ENCODE assay signal across 17 cellular contexts in the genomic region with DNA sequence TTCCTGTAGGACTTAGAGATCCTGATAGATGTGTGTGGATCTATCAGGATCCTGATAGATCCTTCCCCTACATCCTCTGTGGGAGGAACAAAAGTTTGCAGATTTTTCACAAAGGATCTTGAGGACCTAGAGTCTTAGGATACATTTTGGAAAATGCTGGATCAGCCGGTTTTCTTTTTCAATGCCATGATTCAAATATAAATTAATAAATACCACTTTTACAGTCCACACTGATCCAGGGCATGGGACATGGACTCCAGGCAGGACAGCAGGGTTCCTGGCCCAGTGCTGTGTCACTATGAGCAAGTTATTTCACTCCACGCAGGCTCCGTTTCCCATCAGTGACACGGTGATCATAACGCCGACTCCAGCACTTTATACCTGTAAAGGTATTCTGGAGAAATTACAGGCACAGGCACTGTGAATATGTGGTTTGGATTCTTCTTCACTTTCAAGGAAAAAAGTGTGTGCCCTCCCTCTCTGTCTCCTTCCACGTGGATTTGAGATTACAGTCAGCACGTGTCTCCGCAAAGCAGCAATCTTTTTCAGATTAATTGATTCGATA. TPM values are rescaled to one million over a fixed set of nuclear protein-coding genes. Genes with fewer than 3 reads are reported as not detected.
DNase-seq lines count a peak whose midpoint lies in the region; ATAC-seq, FAIRE-seq and TF ChIP-seq lines count a peak whose summit lies in the region.
"Had no signal": no experiment of that assay in that cellular context is flagged by ENCODE, and none has a peak within 500 bp of the region (broad histone marks: within the 10 kb centered on the region; RNA-seq: fewer than 3 reads in every experiment).

No MANE protein-coding gene starts in this region.

- in situ Hi-C loops in ACHN (cut with HindIII; ENCODE audit: low pct_ligation_motif_present, low pct_unique_long_range_greater_than_20kb, low sequenced_read_pairs), result no loop called here

- CTCF ChIA-PET in CD8-positive, alpha-beta memory T cell (lab: Charles Lee), result no interaction called here

- no peaks in the 10 kb centered on the region for H3K9me3 ChIP-seq in CD8-positive, alpha-beta memory T cell (ENCODE audit: low read length)
- no peaks in the 10 kb centered on the region for H3K9me3 ChIP-seq in astrocyte (ENCODE audit: insufficient read depth, low read depth, low read length)
- H3K9me3 ChIP-seq in testis, result no peaks in the 10 kb centered on the region

- H3K27me3 Mint-ChIP-seq in activated T-cell treated with anti-CD3 and anti-CD28 coated beads, Interleukin-2, amount 50 U/mL, for 24 hours, result no peaks in the 10 kb centered on the region
- H3K27me3 Mint-ChIP-seq in activated T-cell treated with anti-CD3 and anti-CD28 coated beads, Interleukin-2, amount 50 U/mL, for 4 hours (ENCODE audit: low read depth), result no peaks in the 10 kb centered on the region
- H3K27me3 Mint-ChIP-seq in CD8-positive, alpha-beta memory T cell, result peaks cover 2 to 11% of the 10 kb centered on the region in 2 donors
- H3K27me3 Mint-ChIP-seq in astrocyte (ENCODE audit: low read depth, unreplicated experiment), result peaks cover 8% of the 10 kb centered on the region

- no peaks in the 10 kb centered on the region for H4K20me1 ChIP-seq in astrocyte (ENCODE audit: insufficient read depth, low read length)

- TF ChIP-seq CTCF in astrocyte (IDR thresholded peaks at IDR 0.05; ENCODE audit: insufficient read depth, low read depth, low read length) (no peak), testis (IDR thresholded peaks at IDR 0.05) (no peak)

- peak overlapping the region; percentile 47 for H3K27ac Mint-ChIP-seq in activated T-cell treated with anti-CD3 and anti-CD28 coated beads, Interleukin-2, amount 50 U/mL, for 24 hours
- H3K27ac Mint-ChIP-seq in CD8-positive, alpha-beta memory T cell, result peak overlapping the region in 5 of 8 donors; percentile 7 to 90 (median 38)
- no peak overlapping the region for H3K27ac Mint-ChIP-seq in astrocyte (ENCODE audit: unreplicated experiment)
- H3K27ac Mint-ChIP-seq in stimulated activated effector memory CD8-positive, alpha-beta T cell treated with anti-CD3 and anti-CD28 coated beads, Interleukin-12 subunit alpha, Interleukin-12 subunit beta, amount 100 ng/mL, for 72 hours, result peak overlapping the region; percentile 18

- no peaks in the 10 kb centered on the region for H3K27me3 ChIP-seq in CD8-positive, alpha-beta memory T cell (ENCODE audit: insufficient read depth, low read length, poor library complexity, severe bottlenecking)
- H3K27me3 ChIP-seq in astrocyte (ENCODE audit: insufficient read depth, low read length) (no peaks in the 10 kb centered on the region), testis (no peaks in the 10 kb centered on the region)

- no peak overlapping the region for H3K27ac ChIP-seq in CD8-positive, alpha-beta memory T cell (ENCODE audit: low read depth, low read length)
- H3K27ac ChIP-seq in astrocyte (ENCODE audit: low read depth, low read length), result no peak overlapping the region
- H3K27ac ChIP-seq in testis, result no peak overlapping the region
- H3K27ac ChIP-seq: RWPE1 had no signal

- intact Hi-C loops in testis (cut with DNase I; ENCODE audit: low total_unique reads), result no loop called here

- no peak overlapping the region for H3K4me3 Mint-ChIP-seq in activated T-cell treated with anti-CD3 and anti-CD28 coated beads, Interleukin-2, amount 50 U/mL, for 24 hours
- no peak overlapping the region for H3K4me3 Mint-ChIP-seq in activated T-cell treated with anti-CD3 and anti-CD28 coated beads, Interleukin-2, amount 50 U/mL, for 4 hours
- H3K4me3 Mint-ChIP-seq in CD8-positive, alpha-beta memory T cell, result no peak overlapping the region
- H3K4me3 Mint-ChIP-seq in astrocyte (ENCODE audit: unreplicated experiment), result no peak overlapping the region
- H3K4me3 Mint-ChIP-seq in stimulated activated effector memory CD8-positive, alpha-beta T cell treated with anti-CD3 and anti-CD28 coated beads, Interleukin-12 subunit alpha, Interleukin-12 subunit beta, amount 100 ng/mL, for 72 hours, result no peak overlapping the region

- 89 to 91% methylated on average over 10 of the region's 10 CpGs for WGBS in testis, 2 donors

- POLR2A ChIA-PET in CD8-positive, alpha-beta memory T cell (lab: Charles Lee), result no interaction called here

- TF ChIP-seq POLR2A in testis (IDR thresholded peaks at IDR 0.05), result no peak

- H3K4me2 ChIP-seq in astrocyte (ENCODE audit: low read length), result no peak overlapping the region

- H3K9me3 Mint-ChIP-seq in activated T-cell treated with anti-CD3 and anti-CD28 coated beads, Interleukin-2, amount 50 U/mL, for 24 hours, result no peaks in the 10 kb centered on the region
- no peaks in the 10 kb centered on the region for H3K9me3 Mint-ChIP-seq in activated T-cell treated with anti-CD3 and anti-CD28 coated beads, Interleukin-2, amount 50 U/mL, for 4 hours
- no peaks in the 10 kb centered on the region for H3K9me3 Mint-ChIP-seq in CD8-positive, alpha-beta memory T cell
- H3K9me3 Mint-ChIP-seq in astrocyte (ENCODE audit: unreplicated experiment), result peaks cover 3% of the 10 kb centered on the region
- no peaks in the 10 kb centered on the region for H3K9me3 Mint-ChIP-seq in stimulated activated effector memory CD8-positive, alpha-beta T cell treated with anti-CD3 and anti-CD28 coated beads, Interleukin-12 subunit alpha, Interleukin-12 subunit beta, amount 100 ng/mL, for 72 hours

- peak overlapping the region; percentile 31 for H2AFZ ChIP-seq in astrocyte (ENCODE audit: low read depth, low read length)

- no peak for ATAC-seq in activated T-cell treated with anti-CD3 and anti-CD28 coated beads, Interleukin-2, amount 50 U/mL, for 4 hours
- no peak for ATAC-seq in stimulated activated effector memory CD8-positive, alpha-beta T cell treated with anti-CD3 and anti-CD28 coated beads, Interleukin-12 subunit alpha, Interleukin-12 subunit beta, amount 100 ng/mL, for 72 hours

- H3K36me3 ChIP-seq in CD8-positive, alpha-beta memory T cell (ENCODE audit: insufficient read depth, low read length), result no peaks in the 10 kb centered on the region
- H3K36me3 ChIP-seq in astrocyte (ENCODE audit: insufficient read depth, low read length) (no peaks in the 10 kb centered on the region), testis (ENCODE audit: low read depth, missing control alignments) (no peaks in the 10 kb centered on the region)

- H3K9ac ChIP-seq in astrocyte (ENCODE audit: low read length), result no peak overlapping the region

- no peak for DNase-seq in activated T-cell treated with anti-CD3 and anti-CD28 coated beads, Interleukin-2, amount 50 U/mL, for 24 hours
- no peak for DNase-seq in activated T-cell treated with anti-CD3 and anti-CD28 coated beads, Interleukin-2, amount 50 U/mL, for 4 hours
- no peak for DNase-seq in CD8-positive, alpha-beta memory T cell
- no peak for DNase-seq in astrocyte (ENCODE audit: low read depth)
- no peak for DNase-seq in stimulated activated effector memory CD8-positive, alpha-beta T cell treated with anti-CD3 and anti-CD28 coated beads, Interleukin-12 subunit alpha, Interleukin-12 subunit beta, amount 100 ng/mL, for 72 hours (ENCODE audit: low spot score in 2 of 2)
- no peak for DNase-seq in ACHN
- DNase-seq in testis, result no peak
- no peak for DNase-seq in HUDEP-2 (lab: John Stamatoyannopoulos, UW; ENCODE audit: unreplicated experiment in 76 of 76)
- DNase-seq: DMS153; Karpas-422; MM.1S; NCI-H1105 treated with DMSO at 0.1 percent for 48 hours; NCI-H187; NK-92 treated with Interleukin-12 subunit alpha and Interleukin-12 subunit beta, amount 100 ng/mL, for 24 hours; OCI-M1 had no signal

- no peaks in the 10 kb centered on the region for H3K79me2 ChIP-seq in astrocyte (ENCODE audit: insufficient read depth, low read length)

- peaks cover 50% of the 10 kb centered on the region for H3K4me1 Mint-ChIP-seq in activated T-cell treated with anti-CD3 and anti-CD28 coated beads, Interleukin-2, amount 50 U/mL, for 24 hours (ENCODE audit: low read depth)
- H3K4me1 Mint-ChIP-seq in activated T-cell treated with anti-CD3 and anti-CD28 coated beads, Interleukin-2, amount 50 U/mL, for 4 hours (ENCODE audit: low read depth), result peaks cover 40% of the 10 kb centered on the region
- peaks cover 17 to 26% (median 19%) of the 10 kb centered on the region in 3 donors for H3K4me1 Mint-ChIP-seq in CD8-positive, alpha-beta memory T cell
- H3K4me1 Mint-ChIP-seq in astrocyte (ENCODE audit: low read depth, unreplicated experiment), result peaks cover 23% of the 10 kb centered on the region
- peaks cover 34% of the 10 kb centered on the region for H3K4me1 Mint-ChIP-seq in stimulated activated effector memory CD8-positive, alpha-beta T cell treated with anti-CD3 and anti-CD28 coated beads, Interleukin-12 subunit alpha, Interleukin-12 subunit beta, amount 100 ng/mL, for 72 hours

- H3K36me3 Mint-ChIP-seq in activated T-cell treated with anti-CD3 and anti-CD28 coated beads, Interleukin-2, amount 50 U/mL, for 24 hours (ENCODE audit: low read depth), result no peaks in the 10 kb centered on the region
- no peaks in the 10 kb centered on the region for H3K36me3 Mint-ChIP-seq in activated T-cell treated with anti-CD3 and anti-CD28 coated beads, Interleukin-2, amount 50 U/mL, for 4 hours (ENCODE audit: insufficient read depth)
- no peaks in the 10 kb centered on the region for H3K36me3 Mint-ChIP-seq in CD8-positive, alpha-beta memory T cell
- no peaks in the 10 kb centered on the region for H3K36me3 Mint-ChIP-seq in astrocyte (ENCODE audit: low read depth, unreplicated experiment)
- peaks cover 6% of the 10 kb centered on the region for H3K36me3 Mint-ChIP-seq in stimulated activated effector memory CD8-positive, alpha-beta T cell treated with anti-CD3 and anti-CD28 coated beads, Interleukin-12 subunit alpha, Interleukin-12 subunit beta, amount 100 ng/mL, for 72 hours

- no peak overlapping the region for H3K4me3 ChIP-seq in CD8-positive, alpha-beta memory T cell (ENCODE audit: low read length)
- H3K4me3 ChIP-seq in astrocyte (ENCODE audit: insufficient read depth, low read depth, low read length) (no peak overlapping the region), testis (no peak overlapping the region)

- H3K4me1 ChIP-seq in CD8-positive, alpha-beta memory T cell (ENCODE audit: insufficient read depth, low read length), result peaks cover 18% of the 10 kb centered on the region
- H3K4me1 ChIP-seq in astrocyte (ENCODE audit: insufficient read depth, low read length) (peaks cover 33% of the 10 kb centered on the region), testis (no peaks in the 10 kb centered on the region)

- FAIRE-seq in astrocyte (lab: Jason Lieb, UNC), result no peak
- FAIRE-seq: H54 had no signal

RNA-seq across cellular contexts. Expression of a gene that starts 40.7 kb away (rescaled TPM):
- total RNA-seq in activated T-cell treated with anti-CD3 and anti-CD28 coated beads, Interleukin-2, amount 50 U/mL, for 4 hours, result 10 to 100 TPM; 26.0 to 31.2 (median 28.6) TPM
- 10 to 100 TPM; 21.7 to 21.8 TPM for total RNA-seq in CD8-positive, alpha-beta memory T cell
- polyA plus RNA-seq in CD8-positive, alpha-beta memory T cell, result 25.4 TPM
- total RNA-seq in astrocyte (88.8 and 91.1 TPM in 2 replicates), testis (10 to 100 TPM; 44.8 to 65.1 TPM)
- 62.9 TPM for polyA plus RNA-seq in testis (ENCODE audit: insufficient read depth, low read depth, low replicate concordance)
